In genomic region chr12:96350982-96351381, GRCh38 we compare ENCODE assay signal across 13 cellular contexts. TPM values are rescaled to one million over a fixed set of nuclear protein-coding genes. Genes with fewer than 3 reads are reported as not detected.
A peak's percentile ranks its signal among the peaks of the same experiment; 100 is the strongest.
DNase-seq lines count a peak whose midpoint lies in the region; ATAC-seq and TF ChIP-seq lines count a peak whose summit lies in the region.
"Had no signal": no experiment of that assay in that cellular context is flagged by ENCODE, and none has a peak within 500 bp of the region (broad histone marks: within the 10 kb centered on the region; RNA-seq: fewer than 3 reads in every experiment).

No MANE protein-coding gene starts in this region.

- no peak overlapping the region for H3K27ac ChIP-seq in CD4-positive, alpha-beta T cell (ENCODE audit: low read depth, low read length)
- H3K27ac ChIP-seq: testis had no signal

- H3K27ac Mint-ChIP-seq in CD4-positive, alpha-beta T cell: peak overlapping the region; percentile 28
- H3K27ac Mint-ChIP-seq in glutamatergic neuron (ENCODE audit: unreplicated experiment): peak overlapping the region; percentile 69

- no peaks in the 10 kb centered on the region for H3K27me3 Mint-ChIP-seq in CD4-positive, alpha-beta T cell
- H3K27me3 Mint-ChIP-seq in glutamatergic neuron (ENCODE audit: unreplicated experiment): peaks cover 2% of the 10 kb centered on the region

- peaks cover 88% of the 10 kb centered on the region for H3K4me1 Mint-ChIP-seq in CD4-positive, alpha-beta T cell (ENCODE audit: low read depth)
- peaks cover 16% of the 10 kb centered on the region for H3K4me1 Mint-ChIP-seq in glutamatergic neuron (ENCODE audit: low read depth, unreplicated experiment)

- intact Hi-C loops in CD4-positive, alpha-beta T cell (cut with DNase I, micrococcal nuclease): loop anchor here in 1 of 2 experiments (10.0 kb wide), 1 partner anchor 46 kb away; no protein-coding TSS in a partner anchor

- CTCF ChIA-PET in CD4-positive, alpha-beta T cell (lab: Charles Lee): no interaction called here

- no peaks in the 10 kb centered on the region for H3K9me3 ChIP-seq in CD4-positive, alpha-beta T cell (ENCODE audit: control insufficient read depth, low read length)
- H3K9me3 ChIP-seq: esophagus muscularis mucosa, testis had no signal

- H3K4me3 Mint-ChIP-seq in CD4-positive, alpha-beta T cell: peak overlapping the region; percentile 42
- H3K4me3 Mint-ChIP-seq in glutamatergic neuron (ENCODE audit: unreplicated experiment): no peak overlapping the region

- H3K36me3 Mint-ChIP-seq in CD4-positive, alpha-beta T cell (ENCODE audit: low read depth): peaks cover 8% of the 10 kb centered on the region
- no peaks in the 10 kb centered on the region for H3K36me3 Mint-ChIP-seq in glutamatergic neuron (ENCODE audit: unreplicated experiment)

- no peaks in the 10 kb centered on the region for H3K9me3 Mint-ChIP-seq in CD4-positive, alpha-beta T cell
- H3K9me3 Mint-ChIP-seq in glutamatergic neuron (ENCODE audit: unreplicated experiment): no peaks in the 10 kb centered on the region

- ATAC-seq in CD4-positive, alpha-beta T cell (ENCODE audit: poor library complexity): peak; percentile 18
- peak; percentile 47 for ATAC-seq in GM21390 (IDR thresholded peaks at IDR 0.05; ENCODE audit: unreplicated experiment)

- POLR2A ChIA-PET in CD4-positive, alpha-beta T cell (lab: Charles Lee): interaction anchor here (1.0 to 1.6 kb wide), 4 partner anchors 16 to 49 kb away, joined by 3 to 7 read pairs (median 4); partner anchors contain the start of gene CDK17

- DNase-seq in CD4-positive, alpha-beta T cell: no peak
- DNase-seq in NOMO-1 treated with DMSO at 0.1 percent for 48 hours (lab: John Stamatoyannopoulos, UW; ENCODE audit: unreplicated experiment) (peak; percentile 80), glutamatergic neuron (no peak), cortex of kidney (lab: John Stamatoyannopoulos, UW) (no peak), NCI-H128 (lab: John Stamatoyannopoulos, UW; ENCODE audit: unreplicated experiment) (no peak), NCI-H2227 (lab: John Stamatoyannopoulos, UW; ENCODE audit: unreplicated experiment) (no peak), D341Med (ENCODE audit: low spot score) (no peak)
- DNase-seq: activated CD4-positive, alpha-beta T cell treated with anti-CD3 and anti-CD28 coated beads for 1 hour; NCI-H1417 treated with DMSO at 0.1 percent for 48 hours; stimulated activated CD4-positive, alpha-beta T cell treated with anti-CD3 and anti-CD28 coated beads, Interleukin-2, amount 100 ng/mL, for 48 hours; testis had no signal

- no peaks in the 10 kb centered on the region for H3K27me3 ChIP-seq in CD4-positive, alpha-beta T cell (ENCODE audit: control insufficient read depth, insufficient read depth, low read length)
- H3K27me3 ChIP-seq: esophagus muscularis mucosa, testis had no signal

- no peak for TF ChIP-seq CTCF in CD4-positive, alpha-beta T cell (IDR thresholded peaks at IDR 0.05)
- no peak for TF ChIP-seq CTCF in glutamatergic neuron (IDR thresholded peaks at IDR 0.05; ENCODE audit: partially characterized antibody, unreplicated experiment)

RNA-seq across cellular contexts. Expression of gene CDK17, which starts 49.3 kb away (rescaled TPM):
- total RNA-seq in CD4-positive, alpha-beta T cell: 100 to 1,000 TPM; 112 to 113 TPM
- total RNA-seq in glutamatergic neuron (ENCODE audit: unreplicated experiment): 46.7 TPM
